ENCODE assay signal across 28 cellular contexts in the genomic region with DNA sequence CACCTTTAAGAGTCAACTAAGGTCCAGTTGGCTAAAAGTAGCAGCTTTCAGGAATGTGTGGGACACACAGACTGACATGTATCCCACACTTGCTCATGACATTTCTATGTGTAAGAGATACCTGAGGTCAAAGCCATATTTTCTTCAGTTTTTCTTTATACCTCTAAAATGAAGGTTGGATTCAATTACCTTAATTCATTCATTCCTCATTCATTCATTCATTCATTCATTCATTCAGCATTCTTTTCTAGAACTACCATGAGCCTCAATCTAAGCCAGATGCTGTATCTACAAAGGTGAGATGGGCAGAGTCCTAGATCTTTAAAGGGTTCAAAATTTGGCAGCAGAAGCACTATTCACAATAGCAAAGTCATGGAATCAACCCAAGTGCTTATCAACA.
"Had no signal": no experiment of that assay in that cellular context is flagged by ENCODE, and none has a peak within 500 bp of the region (broad histone marks: within the 10 kb centered on the region; RNA-seq: fewer than 3 reads in every experiment).

No MANE protein-coding gene starts in this region.

- H3K4me3 Mint-ChIP-seq: dendritic cell treated with granulocyte-macrophage colony-stimulating factor and Interleukin-4, amounts not matched to agents 40 ng/mL and 50 ng/mL, for 4 days; effector memory CD8-positive, alpha-beta T cell; endodermal cell; mesothelial cell of epicardium; naive B cell had no signal

- H3K9me3 Mint-ChIP-seq: effector memory CD8-positive, alpha-beta T cell had no signal

- H3K27ac ChIP-seq: colonic mucosa, epithelial cell of prostate, esophagus squamous epithelium, gastrocnemius medialis, heart right ventricle, left lung, lower lobe of right lung had no signal

- H3K36me3 ChIP-seq: colonic mucosa, esophagus squamous epithelium, gastrocnemius medialis, heart right ventricle, left lung, lower lobe of right lung had no signal

- H3K4me1 ChIP-seq: colonic mucosa, esophagus squamous epithelium, gastrocnemius medialis, heart right ventricle, left lung, lower lobe of right lung had no signal

- H3K27ac Mint-ChIP-seq: dendritic cell treated with granulocyte-macrophage colony-stimulating factor and Interleukin-4, amounts not matched to agents 40 ng/mL and 50 ng/mL, for 4 days; endodermal cell; mesothelial cell of epicardium had no signal

- ATAC-seq: effector memory CD8-positive, alpha-beta T cell; esophagus mucosa; gastrocnemius medialis; heart right ventricle; left cardiac atrium; left lung; left ventricle myocardium superior; lower lobe of right lung; mucosa of descending colon had no signal

- FAIRE-seq: endometrium, islet of Langerhans, keratinocyte had no signal

- H3K9me3 ChIP-seq: colonic mucosa, esophagus squamous epithelium, gastrocnemius medialis, heart right ventricle, left lung, lower lobe of right lung, mucosa of descending colon had no signal

- H3K27me3 ChIP-seq: colonic mucosa, esophagus squamous epithelium, gastrocnemius medialis, heart right ventricle, left lung had no signal

- DNase-seq: colonic mucosa; cortex of kidney; effector CD8-positive, alpha-beta T cell; effector memory CD8-positive, alpha-beta T cell; endodermal cell; erythroblast; esophagus squamous epithelium; foreskin fibroblast; foreskin melanocyte; gastrocnemius medialis; glutamatergic neuron; head of caudate nucleus; heart right ventricle; hippocampal formation; left cardiac atrium; left lung; left ventricle myocardium superior; lower lobe of right lung; mesenchymal stem cell; mucosa of descending colon; naive B cell had no signal

- H3K27me3 Mint-ChIP-seq: dendritic cell treated with granulocyte-macrophage colony-stimulating factor and Interleukin-4, amounts not matched to agents 40 ng/mL and 50 ng/mL, for 4 days; effector memory CD8-positive, alpha-beta T cell; naive B cell had no signal

- H3K4me3 ChIP-seq: colonic mucosa, esophagus squamous epithelium, gastrocnemius medialis, heart right ventricle, left lung, lower lobe of right lung, mucosa of descending colon had no signal
